In genomic region chr1:229619614-229620013, GRCh38 we compare ENCODE assay signal across 17 cellular contexts.
"Had no signal": no experiment of that assay in that cellular context is flagged by ENCODE, and none has a peak within 500 bp of the region (broad histone marks: within the 10 kb centered on the region; RNA-seq: fewer than 3 reads in every experiment).

No MANE protein-coding gene starts in this region.

- H3K4me3 ChIP-seq: esophagus muscularis mucosa, mucosa of descending colon, spleen, testis had no signal

- H3K27me3 Mint-ChIP-seq: activated naive CD8-positive, alpha-beta T cell treated with anti-CD3 and anti-CD28 coated beads, Interleukin-2, amount 10 ng/mL, durations not matched to agents 7 days and 5 days; naive thymus-derived CD8-positive, alpha-beta T cell; T-helper 17 cell had no signal

- H3K4me3 Mint-ChIP-seq: activated naive CD8-positive, alpha-beta T cell treated with anti-CD3 and anti-CD28 coated beads, Interleukin-2, amount 10 ng/mL, durations not matched to agents 7 days and 5 days; T-helper 17 cell had no signal

- H3K9me3 Mint-ChIP-seq: activated naive CD8-positive, alpha-beta T cell treated with anti-CD3 and anti-CD28 coated beads, Interleukin-2, amount 10 ng/mL, durations not matched to agents 7 days and 5 days; naive thymus-derived CD8-positive, alpha-beta T cell had no signal

- H3K36me3 ChIP-seq: esophagus muscularis mucosa had no signal

- H3K27ac Mint-ChIP-seq: T-helper 17 cell had no signal

- H3K9me3 ChIP-seq: esophagus muscularis mucosa, mucosa of descending colon, spleen, testis had no signal

- H3K27ac ChIP-seq: esophagus muscularis mucosa, spleen, testis had no signal

- ATAC-seq: left colon; mucosa of descending colon; naive thymus-derived CD8-positive, alpha-beta T cell; sciatic nerve; T-helper 17 cell had no signal

- FAIRE-seq: bronchial epithelial cell, TTC549 had no signal

- H3K27me3 ChIP-seq: esophagus muscularis mucosa, spleen, testis had no signal

- DNase-seq: activated CD4-positive, alpha-beta T cell treated with anti-CD3 and anti-CD28 coated beads, Interleukin-2, amount 50 U/mL, for 48 hours; activated naive CD8-positive, alpha-beta T cell treated with anti-CD3 and anti-CD28 coated beads, Interleukin-2, amount 10 ng/mL, durations not matched to agents 7 days and 5 days; aorta; glutamatergic neuron; left colon; mucosa of descending colon; naive thymus-derived CD8-positive, alpha-beta T cell; occipital lobe; spleen; stimulated activated CD4-positive, alpha-beta T cell treated with anti-CD3 and anti-CD28 coated beads, Interleukin-2, amount 100 ng/mL, for 24 hours; stimulated activated naive CD4-positive, alpha-beta T cell; T-helper 17 cell; testis had no signal
